Comparison of ENCODE assay signal across 10 cellular contexts in genomic region chr12:53975019-53975815, GRCh38. TPM values are rescaled to one million over a fixed set of nuclear protein-coding genes. Genes with fewer than 3 reads are reported as not detected.
DNase-seq lines count a peak whose midpoint lies in the region; ATAC-seq, FAIRE-seq and TF ChIP-seq lines count a peak whose summit lies in the region.
"Had no signal": no experiment of that assay in that cellular context is flagged by ENCODE, and none has a peak within 500 bp of the region (broad histone marks: within the 10 kb centered on the region; RNA-seq: fewer than 3 reads in every experiment).

No MANE protein-coding gene starts in this region.

- CTCF ChIA-PET in MCF 10A (lab: Yijun Ruan, JAX), result interaction anchor here (0.6 to 2.5 kb wide), 3 partner anchors 13 to 244 kb away, joined by 3 to 11 read pairs (median 3); no protein-coding TSS in a partner anchor

- H3K9ac ChIP-seq in BLaER1 (no peak overlapping the region), HUES6 (ENCODE audit: low read length) (no peak overlapping the region), neural cell (ENCODE audit: low read length) (no peak overlapping the region), GM23248 (no peak overlapping the region)

- H3K9me2 ChIP-seq in neural cell (ENCODE audit: insufficient read depth, low read length) (no peaks in the 10 kb centered on the region), GM23248 (ENCODE audit: insufficient read depth) (no peaks in the 10 kb centered on the region)

- H3F3A ChIP-seq in neural cell (ENCODE audit: insufficient read depth, low read length, poor library complexity, severe bottlenecking) (no peaks in the 10 kb centered on the region), GM23248 (ENCODE audit: insufficient read depth) (no peaks in the 10 kb centered on the region)

- TSS peak; percentile 39 for BruUV-seq in MCF 10A (replicated peaks; lab: Mats Ljungman, UMichigan)

- no peaks in the 10 kb centered on the region for H3K36me3 ChIP-seq in BLaER1
- no peaks in the 10 kb centered on the region for H3K36me3 ChIP-seq in HUES6 (ENCODE audit: control insufficient read depth, insufficient read depth, low read length)
- H3K36me3 ChIP-seq in neural cell (ENCODE audit: insufficient read depth, low read length), result no peaks in the 10 kb centered on the region
- no peaks in the 10 kb centered on the region for H3K36me3 ChIP-seq in small intestine (ENCODE audit: control insufficient read depth in 2 of 2, insufficient read depth in 2 of 2, low read length in 2 of 2)
- H3K36me3 ChIP-seq in GM23248 (ENCODE audit: low read depth), result no peaks in the 10 kb centered on the region
- H3K36me3 ChIP-seq: uterus had no signal

- H3K79me2 ChIP-seq in neural cell (replicated peaks; ENCODE audit: insufficient read depth, low read length), result no peaks in the 10 kb centered on the region
- H3K79me2 ChIP-seq in GM23248 (ENCODE audit: insufficient read depth), result no peaks in the 10 kb centered on the region

- H3K4me2 ChIP-seq in BLaER1 (peak overlapping the region; percentile 32; the same call in 1 of the 2 replicates), neural cell (ENCODE audit: low read length) (no peak overlapping the region), GM23248 (ENCODE audit: unreplicated experiment) (no peak overlapping the region)

- TF ChIP-seq CTCF in MCF 10A (IDR thresholded peaks at IDR 0.05; ENCODE audit: unreplicated experiment), result no peak
- TF ChIP-seq CTCF in neural cell (IDR thresholded peaks at IDR 0.05; ENCODE audit: poor library complexity, severe bottlenecking), result no peak

- H3K27me3 ChIP-seq in BLaER1, result peaks cover 100% of the 10 kb centered on the region
- H3K27me3 ChIP-seq in HUES6 (ENCODE audit: control insufficient read depth, insufficient read depth, low read length), result peaks cover 100% of the 10 kb centered on the region
- peaks cover 99% of the 10 kb centered on the region for H3K27me3 ChIP-seq in neural cell (ENCODE audit: insufficient read depth, low read depth, low read length)
- peaks cover 0 to 68% of the 10 kb centered on the region in 2 donors for H3K27me3 ChIP-seq in small intestine (ENCODE audit: control insufficient read depth in 2 of 2, insufficient read depth in 2 of 2, low read length in 2 of 2)
- peaks cover 99% of the 10 kb centered on the region for H3K27me3 ChIP-seq in GM23248 (replicated peaks; ENCODE audit: insufficient read depth)

- H3K4me1 Mint-ChIP-seq in MCF 10A (ENCODE audit: insufficient read depth, unreplicated experiment), result peaks cover 19% of the 10 kb centered on the region

- 10 to 24% (median 19%) methylated on average over 40 to 49 of the region's 49 CpGs for WGBS in small intestine, 3 donors
- WGBS in GM23248 (ENCODE audit: low coverage in 1 of 2, low lambda C conversion rate in 2 of 2, missing lambda C conversion rate in 2 of 2), 2 experiments, result 7 to 13% methylated on average over 34 to 49 of the region's 49 CpGs

- H4K20me1 ChIP-seq in BLaER1 (peaks cover 94% of the 10 kb centered on the region), neural cell (ENCODE audit: insufficient read depth) (no peaks in the 10 kb centered on the region), GM23248 (ENCODE audit: insufficient read depth) (no peaks in the 10 kb centered on the region)

- intact Hi-C loops in MCF 10A (cut with micrococcal nuclease), result no loop called here

- no peak for FAIRE-seq in small intestine (lab: Jason Lieb, UNC)

- no peaks in the 10 kb centered on the region for H3K9me3 Mint-ChIP-seq in MCF 10A (ENCODE audit: unreplicated experiment)

- H3K4me1 ChIP-seq in BLaER1 (no peaks in the 10 kb centered on the region), HUES6 (ENCODE audit: control insufficient read depth, insufficient read depth, low read length) (peaks cover 6% of the 10 kb centered on the region; the same call in 1 of the 2 replicates), small intestine (ENCODE audit: control insufficient read depth in 2 of 2, insufficient read depth in 1 of 2, low read depth in 1 of 2, low read length in 1 of 2) (peaks cover 3 to 13% of the 10 kb centered on the region in 2 donors), GM23248 (ENCODE audit: insufficient read depth) (no peaks in the 10 kb centered on the region)

- TF ChIP-seq RAD21 in neural cell (conservative IDR thresholded peaks at IDR 0.05), result no peak

- peak overlapping the region; percentile 88 for H3K4me3 Mint-ChIP-seq in MCF 10A (ENCODE audit: unreplicated experiment)

- no peak overlapping the region for H3K27ac Mint-ChIP-seq in MCF 10A (ENCODE audit: low read depth, unreplicated experiment)

- H3K27ac ChIP-seq in BLaER1 (no peak overlapping the region), HUES6 (ENCODE audit: low read depth, low read length) (no peak overlapping the region), neural cell (ENCODE audit: low read length) (no peak overlapping the region), small intestine (ENCODE audit: low read depth in 1 of 2, low read length in 1 of 2) (no peak overlapping the region), GM23248 (no peak overlapping the region)
- H3K27ac ChIP-seq: uterus had no signal

- TF ChIP-seq EP300 in neural cell (conservative IDR thresholded peaks at IDR 0.05; ENCODE audit: poor library complexity, severe bottlenecking), result no peak

- H3K4me3 ChIP-seq in BLaER1 (0 out of 2 replicates have a peak overlapping the region, but pooled peaks have one; percentile 8), HUES6 (ENCODE audit: low read depth, low read length) (peak overlapping the region; percentile 29; the same call in 1 of the 2 replicates), neural cell (ENCODE audit: low read length) (no peak overlapping the region), small intestine (ENCODE audit: low read depth in 1 of 2, low read length in 2 of 2) (peak overlapping the region in 1 of 2 donors; percentile 41), GM23248 (no peak overlapping the region)

- H2AFZ ChIP-seq in neural cell (ENCODE audit: low read depth, low read length) (no peak overlapping the region), GM23248 (no peak overlapping the region; the same call in 1 of the 2 replicates)

- in situ Hi-C loops in GM23248 (cut with MboI), result no loop called here

- DNase-seq in MCF 10A (ENCODE audit: unreplicated experiment) (no peak), COR-L47 (lab: John Stamatoyannopoulos, UW) (no peak), small intestine (no peak), GM23248 (no peak)
- DNase-seq: anterior cingulate cortex had no signal

- H3K27me3 Mint-ChIP-seq in MCF 10A (ENCODE audit: insufficient read depth, unreplicated experiment), result no peaks in the 10 kb centered on the region

- POLR2A ChIA-PET in MCF 10A (lab: Yijun Ruan, JAX), result interaction anchor here (0.6 to 5.1 kb wide), 4 partner anchors 10 to 111 kb away, joined by 3 to 59 read pairs (median 10); partner anchors contain the start of genes HOXC10, HOXC13 and HOXC9

- no peak for ATAC-seq in GM21367 (IDR thresholded peaks at IDR 0.05; ENCODE audit: unreplicated experiment)

- peaks cover 33% of the 10 kb centered on the region for H3K9me3 ChIP-seq in BLaER1
- no peaks in the 10 kb centered on the region for H3K9me3 ChIP-seq in HUES6 (ENCODE audit: control insufficient read depth, insufficient read depth, low read depth, low read length)
- no peaks in the 10 kb centered on the region for H3K9me3 ChIP-seq in neural cell (ENCODE audit: low read length)
- no peaks in the 10 kb centered on the region for H3K9me3 ChIP-seq in small intestine (ENCODE audit: control insufficient read depth, low read depth)
- H3K9me3 ChIP-seq in GM23248 (ENCODE audit: low read depth), result no peaks in the 10 kb centered on the region
- H3K9me3 ChIP-seq: uterus had no signal

- no peaks in the 10 kb centered on the region for H3K36me3 Mint-ChIP-seq in MCF 10A (ENCODE audit: insufficient read depth, unreplicated experiment)

TF ChIP-seq in neural cell, 6 proteins besides CTCF, POLR2A, EP300 and RAD21:
- TF ChIP-seq MXI1 (conservative IDR thresholded peaks at IDR 0.05; ENCODE audit: poor library complexity, severe bottlenecking) (no peak), EZH2 (IDR thresholded peaks at IDR 0.05; ENCODE audit: borderline replicate concordance, insufficient read depth, low read length, poor library complexity, severe bottlenecking) (peak; percentile 34)

RNA-seq across cellular contexts. Expression of gene HOTAIR, which starts 0.5 kb away (rescaled TPM):
- total RNA-seq in MCF 10A (2022), result 1.5 and 2.0 TPM in 2 replicates
- not detected in 2 replicates for polyA plus RNA-seq in neural cell
- not detected in 2 replicates for polyA minus RNA-seq in neural cell
- polyA plus RNA-seq in small intestine, result not detected
- not detected in 2 replicates for total RNA-seq in GM23248 (2014; rRNA removed; shearing (Covaris generic))
- not detected in 2 replicates for polyA plus RNA-seq in GM23248 (2016; fragmentation: Nextera tagmentation; extraction: Ambion mirVana)

RNA-seq across cellular contexts. Expression of gene HOXC11, which starts 2.3 kb away (rescaled TPM):
- total RNA-seq in MCF 10A (2022), result 1.2 and 1.6 TPM in 2 replicates
- not detected in 2 replicates for polyA plus RNA-seq in neural cell
- polyA minus RNA-seq in neural cell, result not detected in 2 replicates
- polyA plus RNA-seq in small intestine, result under 1 TPM; 0.03 to 0.81 (median 0.45) TPM
- total RNA-seq in GM23248 (2014; rRNA removed; shearing (Covaris generic)), result not detected in 2 replicates
- polyA plus RNA-seq in GM23248 (2016; fragmentation: Nextera tagmentation; extraction: Ambion mirVana), result not detected in 2 replicates

RNA-seq across cellular contexts. Expression of gene HOXC10, which starts 9.7 kb away (rescaled TPM):
- total RNA-seq in MCF 10A (2022), result not detected in 2 replicates
- polyA plus RNA-seq in neural cell (not detected in 2 replicates), small intestine (not detected), GM23248 (2016; fragmentation: Nextera tagmentation; extraction: Ambion mirVana) (not detected in 2 replicates)
- not detected in 2 replicates for polyA minus RNA-seq in neural cell
- not detected in 2 replicates for total RNA-seq in GM23248 (2014; rRNA removed; shearing (Covaris generic))

RNA-seq across cellular contexts. Expression of gene HOXC12, which starts 20.5 kb away (rescaled TPM):
- total RNA-seq in MCF 10A (2022), result not detected in 2 replicates
- polyA plus RNA-seq in neural cell, result not detected in 2 replicates
- polyA minus RNA-seq in neural cell, result not detected in 2 replicates
- not detected for polyA plus RNA-seq in small intestine
- total RNA-seq in GM23248 (2014; rRNA removed; shearing (Covaris generic)), result not detected in 2 replicates
- not detected in 2 replicates for polyA plus RNA-seq in GM23248 (2016; fragmentation: Nextera tagmentation; extraction: Ambion mirVana)
- total RNA-seq: uterus had no signal

RNA-seq across cellular contexts. Expression of gene HOXC9, which starts 24.7 kb away (rescaled TPM):
- total RNA-seq in MCF 10A (2022), result 5.2 and 6.0 TPM in 2 replicates
- polyA plus RNA-seq in neural cell, result not detected in 2 replicates
- polyA minus RNA-seq in neural cell, result not detected in 2 replicates
- not detected for polyA plus RNA-seq in small intestine
- total RNA-seq in GM23248 (2014; rRNA removed; shearing (Covaris generic)), result 2.5 and 3.7 TPM in 2 replicates
- polyA plus RNA-seq in GM23248 (2016; fragmentation: Nextera tagmentation; extraction: Ambion mirVana), result 5.5 and 6.0 TPM in 2 replicates

Comparison
In these comparisons a context has a peak if more than half of its experiments do, and no peak if none do; other contexts are left out.
1. H3K4me3 ChIP-seq: peak in BLaER1 (single experiment) and HUES6 (single experiment); none in neural cell (single experiment) and GM23248 (single experiment).